12 cellular contexts compared by ENCODE assay signal in genomic region chr11:118062631-118063030, GRCh38. TPM values are rescaled to one million over a fixed set of nuclear protein-coding genes. Genes with fewer than 3 reads are reported as not detected.
A peak's percentile ranks its signal among the peaks of the same experiment; 100 is the strongest.
DNase-seq lines count a peak whose midpoint lies in the region; ATAC-seq and TF ChIP-seq lines count a peak whose summit lies in the region.
"Not testable (repeated sequence)": the region's sequence is repeated elsewhere in the genome, so short reads cannot be mapped to it uniquely, and the experiment has no call there.
"Had no signal": no experiment of that assay in that cellular context is flagged by ENCODE, and none has a peak within 500 bp of the region (broad histone marks: within the 10 kb centered on the region; RNA-seq: fewer than 3 reads in every experiment).

No MANE protein-coding gene starts in this region.

- not testable (repeated sequence) for H3K27me3 Mint-ChIP-seq in endothelial cell (ENCODE audit: unreplicated experiment)

- ATAC-seq in left ventricle myocardium superior; sciatic nerve; stimulated activated effector memory CD8-positive, alpha-beta T cell treated with anti-CD3 and anti-CD28 coated beads, Interleukin-12 subunit alpha, Interleukin-12 subunit beta, amount 100 ng/mL, for 72 hours: not testable (repeated sequence)

- H3K4me3 ChIP-seq in coronary artery: not testable (repeated sequence)

- not testable (repeated sequence) for H3K27ac ChIP-seq in coronary artery

- H3K4me1 Mint-ChIP-seq in endothelial cell (ENCODE audit: unreplicated experiment): not testable (repeated sequence)
- H3K4me1 Mint-ChIP-seq in stimulated activated effector memory CD8-positive, alpha-beta T cell treated with anti-CD3 and anti-CD28 coated beads, Interleukin-12 subunit alpha, Interleukin-12 subunit beta, amount 100 ng/mL, for 72 hours: peaks cover 29% of the 10 kb centered on the region

- TF ChIP-seq CTCF in coronary artery (IDR thresholded peaks at IDR 0.05); endothelial cell (IDR thresholded peaks at IDR 0.05; ENCODE audit: unreplicated experiment): not testable (repeated sequence)

- not testable (repeated sequence) for H3K9me3 Mint-ChIP-seq in endothelial cell (ENCODE audit: unreplicated experiment); stimulated activated effector memory CD8-positive, alpha-beta T cell treated with anti-CD3 and anti-CD28 coated beads, Interleukin-12 subunit alpha, Interleukin-12 subunit beta, amount 100 ng/mL, for 72 hours

- not testable (repeated sequence) for H3K27ac Mint-ChIP-seq in endothelial cell (ENCODE audit: unreplicated experiment)
- peak overlapping the region; percentile 7 for H3K27ac Mint-ChIP-seq in stimulated activated effector memory CD8-positive, alpha-beta T cell treated with anti-CD3 and anti-CD28 coated beads, Interleukin-12 subunit alpha, Interleukin-12 subunit beta, amount 100 ng/mL, for 72 hours

- DNase-seq in coronary artery (ENCODE audit: low spot score) (peak; percentile 4), left ventricle myocardium superior (peak; percentile 2), mesenteric fat pad (ENCODE audit: low spot score) (peak; percentile 3), sciatic nerve (ENCODE audit: low spot score) (peak; percentile 32)
- not testable (repeated sequence) for DNase-seq in endothelial cell (ENCODE audit: low spot score); stimulated activated effector memory CD8-positive, alpha-beta T cell treated with anti-CD3 and anti-CD28 coated beads, Interleukin-12 subunit alpha, Interleukin-12 subunit beta, amount 100 ng/mL, for 72 hours (ENCODE audit: low spot score in 2 of 2)

- intact Hi-C loops in left ventricle myocardium superior (cut with micrococcal nuclease); sciatic nerve (cut with DNase I): not testable (repeated sequence)

- peak overlapping the region; percentile 65 for H3K4me3 Mint-ChIP-seq in endothelial cell (ENCODE audit: unreplicated experiment)
- not testable (repeated sequence) for H3K4me3 Mint-ChIP-seq in stimulated activated effector memory CD8-positive, alpha-beta T cell treated with anti-CD3 and anti-CD28 coated beads, Interleukin-12 subunit alpha, Interleukin-12 subunit beta, amount 100 ng/mL, for 72 hours

- not testable (repeated sequence) for H3K36me3 Mint-ChIP-seq in endothelial cell (ENCODE audit: low read depth, unreplicated experiment); stimulated activated effector memory CD8-positive, alpha-beta T cell treated with anti-CD3 and anti-CD28 coated beads, Interleukin-12 subunit alpha, Interleukin-12 subunit beta, amount 100 ng/mL, for 72 hours

RNA-seq across cellular contexts. Expression of gene TMPRSS4, which starts 14.2 kb away (rescaled TPM):
- total RNA-seq in endothelial cell (ENCODE audit: unreplicated experiment): not detected
- not detected for total RNA-seq in left ventricle myocardium superior
- not detected for total RNA-seq in mesenteric fat pad
- total RNA-seq in sciatic nerve: not detected
- total RNA-seq: A673; CD4-positive, CD25-positive, alpha-beta regulatory T cell; CD8-positive, alpha-beta memory T cell; Daoy; G401 had no signal

RNA-seq across cellular contexts. Expression of gene SMIM35, which starts 24.1 kb away (rescaled TPM):
- total RNA-seq in endothelial cell (ENCODE audit: unreplicated experiment) (not detected), left ventricle myocardium superior (not detected), mesenteric fat pad (not detected), sciatic nerve (not detected)
- total RNA-seq: A673, Daoy, G401, GM12878 had no signal
